1 cellular context compared by ENCODE assay signal in genomic region chr2:73233154-73233931, GRCh38.
TF ChIP-seq lines count a peak whose summit lies in the region.

PRADC1 (minus strand) TSS chr2:73233239; CDS start chr2:73233160, 79 bp downstream.

TF ChIP-seq in GM12878, 131 proteins besides CTCF, POLR2A, EP300 and RAD21 (continued from another document and continues in another):
- TF ChIP-seq, protein P1, sequence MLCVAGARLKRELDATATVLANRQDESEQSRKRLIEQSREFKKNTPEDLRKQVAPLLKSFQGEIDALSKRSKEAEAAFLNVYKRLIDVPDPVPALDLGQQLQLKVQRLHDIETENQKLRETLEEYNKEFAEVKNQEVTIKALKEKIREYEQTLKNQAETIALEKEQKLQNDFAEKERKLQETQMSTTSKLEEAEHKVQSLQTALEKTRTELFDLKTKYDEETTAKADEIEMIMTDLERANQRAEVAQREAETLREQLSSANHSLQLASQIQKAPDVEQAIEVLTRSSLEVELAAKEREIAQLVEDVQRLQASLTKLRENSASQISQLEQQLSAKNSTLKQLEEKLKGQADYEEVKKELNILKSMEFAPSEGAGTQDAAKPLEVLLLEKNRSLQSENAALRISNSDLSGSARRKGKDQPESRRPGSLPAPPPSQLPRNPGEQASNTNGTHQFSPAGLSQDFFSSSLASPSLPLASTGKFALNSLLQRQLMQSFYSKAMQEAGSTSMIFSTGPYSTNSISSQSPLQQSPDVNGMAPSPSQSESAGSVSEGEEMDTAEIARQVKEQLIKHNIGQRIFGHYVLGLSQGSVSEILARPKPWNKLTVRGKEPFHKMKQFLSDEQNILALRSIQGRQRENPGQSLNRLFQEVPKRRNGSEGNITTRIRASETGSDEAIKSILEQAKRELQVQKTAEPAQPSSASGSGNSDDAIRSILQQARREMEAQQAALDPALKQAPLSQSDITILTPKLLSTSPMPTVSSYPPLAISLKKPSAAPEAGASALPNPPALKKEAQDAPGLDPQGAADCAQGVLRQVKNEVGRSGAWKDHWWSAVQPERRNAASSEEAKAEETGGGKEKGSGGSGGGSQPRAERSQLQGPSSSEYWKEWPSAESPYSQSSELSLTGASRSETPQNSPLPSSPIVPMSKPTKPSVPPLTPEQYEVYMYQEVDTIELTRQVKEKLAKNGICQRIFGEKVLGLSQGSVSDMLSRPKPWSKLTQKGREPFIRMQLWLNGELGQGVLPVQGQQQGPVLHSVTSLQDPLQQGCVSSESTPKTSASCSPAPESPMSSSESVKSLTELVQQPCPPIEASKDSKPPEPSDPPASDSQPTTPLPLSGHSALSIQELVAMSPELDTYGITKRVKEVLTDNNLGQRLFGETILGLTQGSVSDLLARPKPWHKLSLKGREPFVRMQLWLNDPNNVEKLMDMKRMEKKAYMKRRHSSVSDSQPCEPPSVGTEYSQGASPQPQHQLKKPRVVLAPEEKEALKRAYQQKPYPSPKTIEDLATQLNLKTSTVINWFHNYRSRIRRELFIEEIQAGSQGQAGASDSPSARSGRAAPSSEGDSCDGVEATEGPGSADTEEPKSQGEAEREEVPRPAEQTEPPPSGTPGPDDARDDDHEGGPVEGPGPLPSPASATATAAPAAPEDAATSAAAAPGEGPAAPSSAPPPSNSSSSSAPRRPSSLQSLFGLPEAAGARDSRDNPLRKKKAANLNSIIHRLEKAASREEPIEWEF (IDR thresholded peaks at IDR 0.05; ENCODE audit: insufficient replicate concordance, low read depth, low read length), result no peak
- TF ChIP-seq POLR2AphosphoS5 (IDR thresholded peaks at IDR 0.05; ENCODE audit: low read length) (peak; percentile 35; the same call in 1 of the 2 replicates), SUPT20H (IDR thresholded peaks at IDR 0.05; ENCODE audit: borderline replicate concordance, control insufficient read depth, low read depth, low read length) (no peak), TCF12 (IDR thresholded peaks at IDR 0.05; ENCODE audit: low read depth, low read length) (0 out of 2 replicates have a peak, but pooled peaks have one; percentile 13), BCL11A (IDR thresholded peaks at IDR 0.05; ENCODE audit: low read depth, low read length) (no peak), SP1 (IDR thresholded peaks at IDR 0.05; ENCODE audit: low read depth, low read length) (peak; percentile 99), SIN3A (IDR thresholded peaks at IDR 0.05; ENCODE audit: low read depth, low read length) (peak; percentile 90), CREB1 (IDR thresholded peaks at IDR 0.05; ENCODE audit: low read depth) (peak; percentile 82), RFX5 (IDR thresholded peaks at IDR 0.05; ENCODE audit: low read depth, low read length) (peak; percentile 83), TAF1 (IDR thresholded peaks at IDR 0.05; ENCODE audit: borderline replicate concordance, low read depth, low read length) (peak; percentile 30; the same call in 1 of the 2 replicates), GABPA (IDR thresholded peaks at IDR 0.05; ENCODE audit: low read depth) (no peak), ESRRA (IDR thresholded peaks at IDR 0.05; ENCODE audit: low read length) (no peak), BACH1 (IDR thresholded peaks at IDR 0.05; ENCODE audit: borderline replicate concordance) (peak; percentile 21; the same call in 1 of the 2 replicates), E2F4 (IDR thresholded peaks at IDR 0.05; ENCODE audit: low read depth, low read length) (peak; percentile 83), IKZF2 (IDR thresholded peaks at IDR 0.05) (no peak; a peak in 1 of 4 replicates), MXI1 (IDR thresholded peaks at IDR 0.05; ENCODE audit: low read depth, low read length) (peak; percentile 86), EGR1 (IDR thresholded peaks at IDR 0.05; ENCODE audit: borderline replicate concordance in 1 of 2, low read depth in 2 of 2, low read length in 2 of 2) (peak in 1 of 2 experiments; percentile 62; a peak in 1 of 3 replicates), KLF5 (IDR thresholded peaks at IDR 0.05; ENCODE audit: partially characterized antibody) (peak; percentile 84), SREBF1 (IDR thresholded peaks at IDR 0.05; ENCODE audit: low read length) (no peak), IKZF1 (conservative IDR thresholded peaks at IDR 0.05) (no peak), MYB (IDR thresholded peaks at IDR 0.05; ENCODE audit: borderline replicate concordance, low read depth, low read length) (no peak), RBBP5 (conservative IDR thresholded peaks at IDR 0.05) (no peak), ZNF217 (IDR thresholded peaks at IDR 0.05) (no peak), HDAC6 (IDR thresholded peaks at IDR 0.05; ENCODE audit: unreplicated experiment) (peak; percentile 52), GATAD2B (conservative IDR thresholded peaks at IDR 0.05; ENCODE audit: low read depth) (peak; percentile 55; the same call in 1 of the 2 replicates), BCL3 (IDR thresholded peaks at IDR 0.05; ENCODE audit: borderline replicate concordance, insufficient read depth, low read depth, low read length, poor library complexity, severe bottlenecking) (no peak), MYC (IDR thresholded peaks at IDR 0.05; ENCODE audit: insufficient read depth, insufficient read length, insufficient replicate concordance, low read length, severe bottlenecking) (no peak), ZNF687 (IDR thresholded peaks at IDR 0.05) (no peak), NR2F1 (conservative IDR thresholded peaks at IDR 0.05) (peak; percentile 9), STAT1 (conservative IDR thresholded peaks at IDR 0.05) (no peak), IRF4 (IDR thresholded peaks at IDR 0.05; ENCODE audit: low read depth, low read length) (no peak), SMARCA5 (IDR thresholded peaks at IDR 0.05) (no peak), FOS (IDR thresholded peaks at IDR 0.05; ENCODE audit: borderline replicate concordance, extremely low read depth, insufficient read length) (peak; percentile 97), SREBF2 (IDR thresholded peaks at IDR 0.05; ENCODE audit: low read length) (no peak)
- TF ChIP-seq, protein P2, sequence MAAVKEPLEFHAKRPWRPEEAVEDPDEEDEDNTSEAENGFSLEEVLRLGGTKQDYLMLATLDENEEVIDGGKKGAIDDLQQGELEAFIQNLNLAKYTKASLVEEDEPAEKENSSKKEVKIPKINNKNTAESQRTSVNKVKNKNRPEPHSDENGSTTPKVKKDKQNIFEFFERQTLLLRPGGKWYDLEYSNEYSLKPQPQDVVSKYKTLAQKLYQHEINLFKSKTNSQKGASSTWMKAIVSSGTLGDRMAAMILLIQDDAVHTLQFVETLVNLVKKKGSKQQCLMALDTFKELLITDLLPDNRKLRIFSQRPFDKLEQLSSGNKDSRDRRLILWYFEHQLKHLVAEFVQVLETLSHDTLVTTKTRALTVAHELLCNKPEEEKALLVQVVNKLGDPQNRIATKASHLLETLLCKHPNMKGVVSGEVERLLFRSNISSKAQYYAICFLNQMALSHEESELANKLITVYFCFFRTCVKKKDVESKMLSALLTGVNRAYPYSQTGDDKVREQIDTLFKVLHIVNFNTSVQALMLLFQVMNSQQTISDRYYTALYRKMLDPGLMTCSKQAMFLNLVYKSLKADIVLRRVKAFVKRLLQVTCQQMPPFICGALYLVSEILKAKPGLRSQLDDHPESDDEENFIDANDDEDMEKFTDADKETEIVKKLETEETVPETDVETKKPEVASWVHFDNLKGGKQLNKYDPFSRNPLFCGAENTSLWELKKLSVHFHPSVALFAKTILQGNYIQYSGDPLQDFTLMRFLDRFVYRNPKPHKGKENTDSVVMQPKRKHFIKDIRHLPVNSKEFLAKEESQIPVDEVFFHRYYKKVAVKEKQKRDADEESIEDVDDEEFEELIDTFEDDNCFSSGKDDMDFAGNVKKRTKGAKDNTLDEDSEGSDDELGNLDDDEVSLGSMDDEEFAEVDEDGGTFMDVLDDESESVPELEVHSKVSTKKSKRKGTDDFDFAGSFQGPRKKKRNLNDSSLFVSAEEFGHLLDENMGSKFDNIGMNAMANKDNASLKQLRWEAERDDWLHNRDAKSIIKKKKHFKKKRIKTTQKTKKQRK (IDR thresholded peaks at IDR 0.05; ENCODE audit: low read depth, low read length), result peak; percentile 90
- TF ChIP-seq, protein P3, sequence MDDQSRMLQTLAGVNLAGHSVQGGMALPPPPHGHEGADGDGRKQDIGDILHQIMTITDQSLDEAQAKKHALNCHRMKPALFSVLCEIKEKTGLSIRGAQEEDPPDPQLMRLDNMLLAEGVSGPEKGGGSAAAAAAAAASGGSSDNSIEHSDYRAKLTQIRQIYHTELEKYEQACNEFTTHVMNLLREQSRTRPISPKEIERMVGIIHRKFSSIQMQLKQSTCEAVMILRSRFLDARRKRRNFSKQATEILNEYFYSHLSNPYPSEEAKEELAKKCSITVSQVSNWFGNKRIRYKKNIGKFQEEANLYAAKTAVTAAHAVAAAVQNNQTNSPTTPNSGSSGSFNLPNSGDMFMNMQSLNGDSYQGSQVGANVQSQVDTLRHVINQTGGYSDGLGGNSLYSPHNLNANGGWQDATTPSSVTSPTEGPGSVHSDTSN (IDR thresholded peaks at IDR 0.05; ENCODE audit: insufficient replicate concordance, low read depth, low read length), result peak; percentile 96
- TF ChIP-seq, protein P4, sequence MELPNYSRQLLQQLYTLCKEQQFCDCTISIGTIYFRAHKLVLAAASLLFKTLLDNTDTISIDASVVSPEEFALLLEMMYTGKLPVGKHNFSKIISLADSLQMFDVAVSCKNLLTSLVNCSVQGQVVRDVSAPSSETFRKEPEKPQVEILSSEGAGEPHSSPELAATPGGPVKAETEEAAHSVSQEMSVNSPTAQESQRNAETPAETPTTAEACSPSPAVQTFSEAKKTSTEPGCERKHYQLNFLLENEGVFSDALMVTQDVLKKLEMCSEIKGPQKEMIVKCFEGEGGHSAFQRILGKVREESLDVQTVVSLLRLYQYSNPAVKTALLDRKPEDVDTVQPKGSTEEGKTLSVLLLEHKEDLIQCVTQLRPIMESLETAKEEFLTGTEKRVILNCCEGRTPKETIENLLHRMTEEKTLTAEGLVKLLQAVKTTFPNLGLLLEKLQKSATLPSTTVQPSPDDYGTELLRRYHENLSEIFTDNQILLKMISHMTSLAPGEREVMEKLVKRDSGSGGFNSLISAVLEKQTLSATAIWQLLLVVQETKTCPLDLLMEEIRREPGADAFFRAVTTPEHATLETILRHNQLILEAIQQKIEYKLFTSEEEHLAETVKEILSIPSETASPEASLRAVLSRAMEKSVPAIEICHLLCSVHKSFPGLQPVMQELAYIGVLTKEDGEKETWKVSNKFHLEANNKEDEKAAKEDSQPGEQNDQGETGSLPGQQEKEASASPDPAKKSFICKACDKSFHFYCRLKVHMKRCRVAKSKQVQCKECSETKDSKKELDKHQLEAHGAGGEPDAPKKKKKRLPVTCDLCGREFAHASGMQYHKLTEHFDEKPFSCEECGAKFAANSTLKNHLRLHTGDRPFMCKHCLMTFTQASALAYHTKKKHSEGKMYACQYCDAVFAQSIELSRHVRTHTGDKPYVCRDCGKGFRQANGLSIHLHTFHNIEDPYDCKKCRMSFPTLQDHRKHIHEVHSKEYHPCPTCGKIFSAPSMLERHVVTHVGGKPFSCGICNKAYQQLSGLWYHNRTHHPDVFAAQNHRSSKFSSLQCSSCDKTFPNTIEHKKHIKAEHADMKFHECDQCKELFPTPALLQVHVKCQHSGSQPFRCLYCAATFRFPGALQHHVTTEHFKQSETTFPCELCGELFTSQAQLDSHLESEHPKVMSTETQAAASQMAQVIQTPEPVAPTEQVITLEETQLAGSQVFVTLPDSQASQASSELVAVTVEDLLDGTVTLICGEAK (IDR thresholded peaks at IDR 0.05; ENCODE audit: borderline replicate concordance), result peak; percentile 30; the same call in 1 of the 2 replicates
- TF ChIP-seq, protein P5, sequence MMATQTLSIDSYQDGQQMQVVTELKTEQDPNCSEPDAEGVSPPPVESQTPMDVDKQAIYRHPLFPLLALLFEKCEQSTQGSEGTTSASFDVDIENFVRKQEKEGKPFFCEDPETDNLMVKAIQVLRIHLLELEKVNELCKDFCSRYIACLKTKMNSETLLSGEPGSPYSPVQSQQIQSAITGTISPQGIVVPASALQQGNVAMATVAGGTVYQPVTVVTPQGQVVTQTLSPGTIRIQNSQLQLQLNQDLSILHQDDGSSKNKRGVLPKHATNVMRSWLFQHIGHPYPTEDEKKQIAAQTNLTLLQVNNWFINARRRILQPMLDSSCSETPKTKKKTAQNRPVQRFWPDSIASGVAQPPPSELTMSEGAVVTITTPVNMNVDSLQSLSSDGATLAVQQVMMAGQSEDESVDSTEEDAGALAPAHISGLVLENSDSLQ (IDR thresholded peaks at IDR 0.05), result peak; percentile 98
